In the genomic region with DNA sequence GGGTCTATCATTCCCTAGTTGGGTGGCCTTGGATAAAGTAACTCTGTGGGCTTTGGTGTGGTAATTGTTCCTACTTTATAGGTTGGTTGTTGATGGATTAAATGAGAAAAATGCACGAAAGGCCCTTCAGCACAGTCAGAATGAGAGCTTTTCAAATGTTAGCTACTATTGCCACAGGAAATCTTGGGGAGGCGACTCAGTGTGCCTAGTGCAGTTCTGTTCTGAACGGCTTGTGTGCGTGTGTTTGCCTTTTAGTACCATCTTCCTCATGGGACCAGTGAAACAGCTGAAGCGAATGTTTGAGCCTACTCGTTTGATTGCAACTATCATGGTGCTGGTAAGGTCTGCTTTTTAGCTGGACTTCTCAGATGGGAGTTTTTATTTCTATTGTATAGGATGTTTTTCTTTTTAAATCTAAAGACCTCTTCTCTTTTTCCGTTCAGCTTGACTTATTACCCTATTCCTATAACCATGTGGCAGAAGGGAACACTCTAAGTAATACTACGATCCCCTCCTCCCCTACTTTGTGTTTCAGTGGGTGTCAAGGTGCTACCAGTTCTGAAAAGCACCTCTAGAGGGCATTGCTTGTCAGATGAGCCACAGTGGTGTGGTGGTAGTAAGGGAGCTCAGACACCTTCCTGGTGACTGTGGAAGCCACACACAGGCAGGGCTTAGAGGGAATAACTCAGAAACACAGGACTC, we compare ENCODE assay signal across 1 cellular context.
TF ChIP-seq lines count a peak whose summit lies in the region.

No MANE protein-coding gene starts in this region.

TF ChIP-seq in HepG2, 621 proteins besides CTCF, POLR2A, EP300 and RAD21 (continues in another document):
- TF ChIP-seq ZNF383 (CRISPR knock-in tag; IDR thresholded peaks at IDR 0.05; ENCODE audit: borderline replicate concordance) = no peak
- TF ChIP-seq ATF1 (CRISPR knock-in tag; IDR thresholded peaks at IDR 0.05) = no peak
- TF ChIP-seq KAT8 (CRISPR knock-in tag; IDR thresholded peaks at IDR 0.05) = no peak
- TF ChIP-seq NFIC (IDR thresholded peaks at IDR 0.05; ENCODE audit: low read length) = no peak
- no peak for TF ChIP-seq ZNF782 (CRISPR knock-in tag; IDR thresholded peaks at IDR 0.05; ENCODE audit: borderline replicate concordance)
- TF ChIP-seq SMC3 (IDR thresholded peaks at IDR 0.05; ENCODE audit: low read length) = peak; percentile 43; the same call in 1 of the 2 replicates
- no peak for TF ChIP-seq GPN1 (CRISPR knock-in tag; IDR thresholded peaks at IDR 0.05; ENCODE audit: borderline replicate concordance)
- TF ChIP-seq ZNF788 (CRISPR knock-in tag; IDR thresholded peaks at IDR 0.05; ENCODE audit: borderline replicate concordance) = no peak
- TF ChIP-seq ARNT2 (CRISPR knock-in tag; IDR thresholded peaks at IDR 0.05; ENCODE audit: low read depth) = no peak
- no peak for TF ChIP-seq MAFK (conservative IDR thresholded peaks at IDR 0.05 in 1 of 2, IDR thresholded peaks at IDR 0.05 in 1 of 2; ENCODE audit: low read length in 2 of 2)
- no peak for TF ChIP-seq UBTF (CRISPR knock-in tag; IDR thresholded peaks at IDR 0.05)
- no peak for TF ChIP-seq SKI (IDR thresholded peaks at IDR 0.05; ENCODE audit: partially characterized antibody)
- no peak for TF ChIP-seq DBP (CRISPR knock-in tag; IDR thresholded peaks at IDR 0.05; ENCODE audit: not compliant biosample characterization)
- TF ChIP-seq DMAP1 (CRISPR knock-in tag; IDR thresholded peaks at IDR 0.05) = no peak
- 0 out of 2 replicates have a peak, but pooled peaks have one; percentile 29 for TF ChIP-seq ZNF644 (CRISPR knock-in tag; IDR thresholded peaks at IDR 0.05; ENCODE audit: low read depth)
- TF ChIP-seq FOXM1 (CRISPR knock-in tag; IDR thresholded peaks at IDR 0.05) = no peak
- TF ChIP-seq, protein P1, sequence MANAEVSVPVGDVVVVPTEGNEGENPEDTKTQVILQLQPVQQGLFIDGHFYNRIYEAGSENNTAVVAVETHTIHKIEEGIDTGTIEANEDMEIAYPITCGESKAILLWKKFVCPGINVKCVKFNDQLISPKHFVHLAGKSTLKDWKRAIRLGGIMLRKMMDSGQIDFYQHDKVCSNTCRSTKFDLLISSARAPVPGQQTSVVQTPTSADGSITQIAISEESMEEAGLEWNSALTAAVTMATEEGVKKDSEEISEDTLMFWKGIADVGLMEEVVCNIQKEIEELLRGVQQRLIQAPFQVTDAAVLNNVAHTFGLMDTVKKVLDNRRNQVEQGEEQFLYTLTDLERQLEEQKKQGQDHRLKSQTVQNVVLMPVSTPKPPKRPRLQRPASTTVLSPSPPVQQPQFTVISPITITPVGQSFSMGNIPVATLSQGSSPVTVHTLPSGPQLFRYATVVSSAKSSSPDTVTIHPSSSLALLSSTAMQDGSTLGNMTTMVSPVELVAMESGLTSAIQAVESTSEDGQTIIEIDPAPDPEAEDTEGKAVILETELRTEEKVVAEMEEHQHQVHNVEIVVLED (CRISPR knock-in tag; IDR thresholded peaks at IDR 0.05; ENCODE audit: borderline replicate concordance) = no peak
- TF ChIP-seq ZNF607 (CRISPR knock-in tag; IDR thresholded peaks at IDR 0.05; ENCODE audit: borderline replicate concordance) = no peak
- peak; percentile 24 for TF ChIP-seq XRCC5 (optimal IDR thresholded peaks at IDR 0.05; ENCODE audit: low read length)
- no peak for TF ChIP-seq HDAC6 (IDR thresholded peaks at IDR 0.05; ENCODE audit: low read depth, low read length)
- TF ChIP-seq ZMAT3 (CRISPR knock-in tag; conservative IDR thresholded peaks at IDR 0.05) = no peak
- no peak for TF ChIP-seq PCBP1 (IDR thresholded peaks at IDR 0.05; ENCODE audit: borderline replicate concordance, low read depth, low read length)
- no peak for TF ChIP-seq ZNF512 (CRISPR knock-in tag; IDR thresholded peaks at IDR 0.05)
- no peak for TF ChIP-seq ZBTB7B (CRISPR knock-in tag; IDR thresholded peaks at IDR 0.05)
- TF ChIP-seq SAP130 (CRISPR knock-in tag; IDR thresholded peaks at IDR 0.05; ENCODE audit: low read depth) = peak; percentile 21; the same call in 1 of the 2 replicates
- TF ChIP-seq PLRG1 (conservative IDR thresholded peaks at IDR 0.05) = no peak
- TF ChIP-seq LBX2 (CRISPR knock-in tag; IDR thresholded peaks at IDR 0.05; ENCODE audit: borderline replicate concordance) = no peak
- no peak for TF ChIP-seq PREB (CRISPR knock-in tag; IDR thresholded peaks at IDR 0.05)
- TF ChIP-seq STAG1 (CRISPR knock-in tag; IDR thresholded peaks at IDR 0.05) = peak; percentile 51
- no peak for TF ChIP-seq ZSCAN30 (CRISPR knock-in tag; IDR thresholded peaks at IDR 0.05)
- no peak for TF ChIP-seq KDM5B (CRISPR knock-in tag; IDR thresholded peaks at IDR 0.05; ENCODE audit: borderline replicate concordance)
- TF ChIP-seq, protein P2, sequence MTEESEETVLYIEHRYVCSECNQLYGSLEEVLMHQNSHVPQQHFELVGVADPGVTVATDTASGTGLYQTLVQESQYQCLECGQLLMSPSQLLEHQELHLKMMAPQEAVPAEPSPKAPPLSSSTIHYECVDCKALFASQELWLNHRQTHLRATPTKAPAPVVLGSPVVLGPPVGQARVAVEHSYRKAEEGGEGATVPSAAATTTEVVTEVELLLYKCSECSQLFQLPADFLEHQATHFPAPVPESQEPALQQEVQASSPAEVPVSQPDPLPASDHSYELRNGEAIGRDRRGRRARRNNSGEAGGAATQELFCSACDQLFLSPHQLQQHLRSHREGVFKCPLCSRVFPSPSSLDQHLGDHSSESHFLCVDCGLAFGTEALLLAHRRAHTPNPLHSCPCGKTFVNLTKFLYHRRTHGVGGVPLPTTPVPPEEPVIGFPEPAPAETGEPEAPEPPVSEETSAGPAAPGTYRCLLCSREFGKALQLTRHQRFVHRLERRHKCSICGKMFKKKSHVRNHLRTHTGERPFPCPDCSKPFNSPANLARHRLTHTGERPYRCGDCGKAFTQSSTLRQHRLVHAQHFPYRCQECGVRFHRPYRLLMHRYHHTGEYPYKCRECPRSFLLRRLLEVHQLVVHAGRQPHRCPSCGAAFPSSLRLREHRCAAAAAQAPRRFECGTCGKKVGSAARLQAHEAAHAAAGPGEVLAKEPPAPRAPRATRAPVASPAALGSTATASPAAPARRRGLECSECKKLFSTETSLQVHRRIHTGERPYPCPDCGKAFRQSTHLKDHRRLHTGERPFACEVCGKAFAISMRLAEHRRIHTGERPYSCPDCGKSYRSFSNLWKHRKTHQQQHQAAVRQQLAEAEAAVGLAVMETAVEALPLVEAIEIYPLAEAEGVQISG (CRISPR knock-in tag; IDR thresholded peaks at IDR 0.05) = no peak
- TF ChIP-seq, protein P3, sequence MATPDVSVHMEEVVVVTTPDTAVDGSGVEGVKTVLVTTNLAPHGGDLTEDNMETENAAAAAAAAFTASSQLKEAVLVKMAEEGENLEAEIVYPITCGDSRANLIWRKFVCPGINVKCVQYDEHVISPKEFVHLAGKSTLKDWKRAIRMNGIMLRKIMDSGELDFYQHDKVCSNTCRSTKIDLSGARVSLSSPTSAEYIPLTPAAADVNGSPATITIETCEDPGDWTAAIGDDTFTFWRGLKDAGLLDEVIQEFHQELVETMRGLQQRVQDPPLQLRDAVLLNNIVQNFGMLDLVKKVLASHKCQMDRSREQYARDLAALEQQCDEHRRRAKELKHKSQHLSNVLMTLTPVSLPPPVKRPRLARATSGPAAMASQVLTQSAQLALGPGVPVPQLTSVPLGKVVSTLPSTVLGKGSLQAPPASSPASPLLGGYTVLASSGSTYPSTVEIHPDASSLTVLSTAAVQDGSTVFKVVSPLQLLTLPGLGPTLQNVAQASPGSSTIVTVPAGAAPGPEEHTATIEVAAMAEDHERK (CRISPR knock-in tag; IDR thresholded peaks at IDR 0.05; ENCODE audit: low read depth) = no peak
- TF ChIP-seq, protein P4, sequence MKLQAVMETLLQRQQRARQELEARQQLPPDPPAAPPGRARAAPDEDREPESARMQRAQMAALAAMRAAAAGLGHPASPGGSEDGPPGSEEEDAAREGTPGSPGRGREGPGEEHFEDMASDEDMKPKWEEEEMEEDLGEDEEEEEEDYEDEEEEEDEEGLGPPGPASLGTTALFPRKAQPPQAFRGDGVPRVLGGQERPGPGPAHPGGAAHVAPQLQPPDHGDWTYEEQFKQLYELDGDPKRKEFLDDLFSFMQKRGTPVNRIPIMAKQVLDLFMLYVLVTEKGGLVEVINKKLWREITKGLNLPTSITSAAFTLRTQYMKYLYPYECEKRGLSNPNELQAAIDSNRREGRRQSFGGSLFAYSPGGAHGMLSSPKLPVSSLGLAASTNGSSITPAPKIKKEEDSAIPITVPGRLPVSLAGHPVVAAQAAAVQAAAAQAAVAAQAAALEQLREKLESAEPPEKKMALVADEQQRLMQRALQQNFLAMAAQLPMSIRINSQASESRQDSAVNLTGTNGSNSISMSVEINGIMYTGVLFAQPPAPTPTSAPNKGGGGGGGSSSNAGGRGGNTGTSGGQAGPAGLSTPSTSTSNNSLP (IDR thresholded peaks at IDR 0.05; ENCODE audit: low read depth, low read length) = no peak
- TF ChIP-seq ZNF563 (CRISPR knock-in tag; IDR thresholded peaks at IDR 0.05) = no peak
- TF ChIP-seq HNF4A (CRISPR knock-in tag; IDR thresholded peaks at IDR 0.05) = no peak
- TF ChIP-seq ZNF335 (CRISPR knock-in tag; IDR thresholded peaks at IDR 0.05) = no peak
- TF ChIP-seq ZNF547 (CRISPR knock-in tag; IDR thresholded peaks at IDR 0.05) = no peak
- no peak for TF ChIP-seq MEF2D (CRISPR knock-in tag; IDR thresholded peaks at IDR 0.05)
- TF ChIP-seq NFATC3 (CRISPR knock-in tag; IDR thresholded peaks at IDR 0.05) = no peak
- no peak for TF ChIP-seq ZNF841 (CRISPR knock-in tag; IDR thresholded peaks at IDR 0.05; ENCODE audit: borderline replicate concordance)
- TF ChIP-seq KLF12 (CRISPR knock-in tag; IDR thresholded peaks at IDR 0.05; ENCODE audit: borderline replicate concordance) = no peak
- no peak for TF ChIP-seq ZNF33B (CRISPR knock-in tag; IDR thresholded peaks at IDR 0.05)
